In genomic region chr14:19002566-19002965, GRCh38 we compare ENCODE assay signal across 19 cellular contexts. TPM values are rescaled to one million over a fixed set of nuclear protein-coding genes. Genes with fewer than 3 reads are reported as not detected.
"Had no signal": no experiment of that assay in that cellular context is flagged by ENCODE, and none has a peak within 500 bp of the region (broad histone marks: within the 10 kb centered on the region; RNA-seq: fewer than 3 reads in every experiment).

No MANE protein-coding gene starts in this region.

RNA-seq across cellular contexts. Expression of gene POTEM, which starts 35.3 kb away (rescaled TPM):
- total RNA-seq: activated naive CD4-positive, alpha-beta T cell treated with anti-CD3 and anti-CD28 coated beads for 36 hours; activated naive CD4-positive, alpha-beta T cell treated with anti-CD3 and anti-CD28 coated beads, Interleukin-2, amount 50 U/mL, for 72 hours; activated naive CD8-positive, alpha-beta T cell treated with anti-CD3 and anti-CD28 coated beads for 36 hours; activated naive CD8-positive, alpha-beta T cell treated with anti-CD3 and anti-CD28 coated beads, Interleukin-2, amount 10 ng/mL, durations not matched to agents 7 days and 5 days; activated T-cell treated with anti-CD3 and anti-CD28 coated beads, Interleukin-2, amount 50 U/mL, for 4 hours; activated T-cell treated with anti-CD3 and anti-CD28 coated beads, Interleukin-2, amount 50 U/mL, for 72 hours; activated T-helper 1 cell treated with anti-CD3 and anti-CD28 coated beads, Interleukin-12 subunit alpha, Interleukin-12 subunit beta, Interleukin-2, Interleukin-4 antibody, amounts not matched to agents 30 ng/mL and 10 ng/mL and 1 ng/mL, durations not matched to agents 14 hours and 24 hours and 36 hours; activated T-helper 17 cell treated with anti-CD3 and anti-CD28 coated beads, Interleukin-2, amount 50 U/mL, for 72 hours; activated T-helper 2 cell treated with anti-CD3 and anti-CD28 coated beads, Interferon-gamma antibody, Interleukin-2, Interleukin-4, amounts not matched to agents 10 μg/mL and 5 μg/mL and 100 μg/mL, durations not matched to agents 14 hours and 24 hours and 36 hours; adrenal gland; aorta; ascending aorta; astrocyte; body of pancreas; breast epithelium; bronchial epithelial cell; cardiac muscle cell; cerebellum had no signal
- polyA plus RNA-seq: adipose tissue, adrenal gland, aorta, cardiac muscle cell had no signal
